1 cellular context compared by ENCODE assay signal in genomic region chr9:98091735-98092632, GRCh38.
TF ChIP-seq lines count a peak whose summit lies in the region.

No MANE protein-coding gene starts in this region.

TF ChIP-seq in WTC11, 78 proteins besides CTCF, POLR2A, EP300 and RAD21 (continued from another document):
- no peak for TF ChIP-seq ARID4B (CRISPR knock-in tag; IDR thresholded peaks at IDR 0.05; ENCODE audit: borderline replicate concordance)
- no peak for TF ChIP-seq ZNF138 (CRISPR knock-in tag; conservative IDR thresholded peaks at IDR 0.05)
- TF ChIP-seq PRRX2 (CRISPR knock-in tag; IDR thresholded peaks at IDR 0.05) = no peak
- TF ChIP-seq E2F1 (CRISPR knock-in tag; IDR thresholded peaks at IDR 0.05) = no peak
- no peak for TF ChIP-seq KAT7 (CRISPR knock-in tag; IDR thresholded peaks at IDR 0.05; ENCODE audit: borderline replicate concordance)
- TF ChIP-seq, protein P1, sequence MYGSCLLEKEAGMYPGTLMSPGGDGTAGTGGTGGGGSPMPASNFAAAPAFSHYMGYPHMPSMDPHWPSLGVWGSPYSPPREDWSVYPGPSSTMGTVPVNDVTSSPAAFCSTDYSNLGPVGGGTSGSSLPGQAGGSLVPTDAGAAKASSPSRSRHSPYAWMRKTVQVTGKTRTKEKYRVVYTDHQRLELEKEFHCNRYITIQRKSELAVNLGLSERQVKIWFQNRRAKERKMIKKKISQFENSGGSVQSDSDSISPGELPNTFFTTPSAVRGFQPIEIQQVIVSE (CRISPR knock-in tag; IDR thresholded peaks at IDR 0.05; ENCODE audit: borderline replicate concordance) = no peak
- TF ChIP-seq, protein P2, sequence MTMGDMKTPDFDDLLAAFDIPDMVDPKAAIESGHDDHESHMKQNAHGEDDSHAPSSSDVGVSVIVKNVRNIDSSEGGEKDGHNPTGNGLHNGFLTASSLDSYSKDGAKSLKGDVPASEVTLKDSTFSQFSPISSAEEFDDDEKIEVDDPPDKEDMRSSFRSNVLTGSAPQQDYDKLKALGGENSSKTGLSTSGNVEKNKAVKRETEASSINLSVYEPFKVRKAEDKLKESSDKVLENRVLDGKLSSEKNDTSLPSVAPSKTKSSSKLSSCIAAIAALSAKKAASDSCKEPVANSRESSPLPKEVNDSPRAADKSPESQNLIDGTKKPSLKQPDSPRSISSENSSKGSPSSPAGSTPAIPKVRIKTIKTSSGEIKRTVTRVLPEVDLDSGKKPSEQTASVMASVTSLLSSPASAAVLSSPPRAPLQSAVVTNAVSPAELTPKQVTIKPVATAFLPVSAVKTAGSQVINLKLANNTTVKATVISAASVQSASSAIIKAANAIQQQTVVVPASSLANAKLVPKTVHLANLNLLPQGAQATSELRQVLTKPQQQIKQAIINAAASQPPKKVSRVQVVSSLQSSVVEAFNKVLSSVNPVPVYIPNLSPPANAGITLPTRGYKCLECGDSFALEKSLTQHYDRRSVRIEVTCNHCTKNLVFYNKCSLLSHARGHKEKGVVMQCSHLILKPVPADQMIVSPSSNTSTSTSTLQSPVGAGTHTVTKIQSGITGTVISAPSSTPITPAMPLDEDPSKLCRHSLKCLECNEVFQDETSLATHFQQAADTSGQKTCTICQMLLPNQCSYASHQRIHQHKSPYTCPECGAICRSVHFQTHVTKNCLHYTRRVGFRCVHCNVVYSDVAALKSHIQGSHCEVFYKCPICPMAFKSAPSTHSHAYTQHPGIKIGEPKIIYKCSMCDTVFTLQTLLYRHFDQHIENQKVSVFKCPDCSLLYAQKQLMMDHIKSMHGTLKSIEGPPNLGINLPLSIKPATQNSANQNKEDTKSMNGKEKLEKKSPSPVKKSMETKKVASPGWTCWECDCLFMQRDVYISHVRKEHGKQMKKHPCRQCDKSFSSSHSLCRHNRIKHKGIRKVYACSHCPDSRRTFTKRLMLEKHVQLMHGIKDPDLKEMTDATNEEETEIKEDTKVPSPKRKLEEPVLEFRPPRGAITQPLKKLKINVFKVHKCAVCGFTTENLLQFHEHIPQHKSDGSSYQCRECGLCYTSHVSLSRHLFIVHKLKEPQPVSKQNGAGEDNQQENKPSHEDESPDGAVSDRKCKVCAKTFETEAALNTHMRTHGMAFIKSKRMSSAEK (CRISPR knock-in tag; IDR thresholded peaks at IDR 0.05; ENCODE audit: borderline replicate concordance) = no peak
- TF ChIP-seq, protein P3, sequence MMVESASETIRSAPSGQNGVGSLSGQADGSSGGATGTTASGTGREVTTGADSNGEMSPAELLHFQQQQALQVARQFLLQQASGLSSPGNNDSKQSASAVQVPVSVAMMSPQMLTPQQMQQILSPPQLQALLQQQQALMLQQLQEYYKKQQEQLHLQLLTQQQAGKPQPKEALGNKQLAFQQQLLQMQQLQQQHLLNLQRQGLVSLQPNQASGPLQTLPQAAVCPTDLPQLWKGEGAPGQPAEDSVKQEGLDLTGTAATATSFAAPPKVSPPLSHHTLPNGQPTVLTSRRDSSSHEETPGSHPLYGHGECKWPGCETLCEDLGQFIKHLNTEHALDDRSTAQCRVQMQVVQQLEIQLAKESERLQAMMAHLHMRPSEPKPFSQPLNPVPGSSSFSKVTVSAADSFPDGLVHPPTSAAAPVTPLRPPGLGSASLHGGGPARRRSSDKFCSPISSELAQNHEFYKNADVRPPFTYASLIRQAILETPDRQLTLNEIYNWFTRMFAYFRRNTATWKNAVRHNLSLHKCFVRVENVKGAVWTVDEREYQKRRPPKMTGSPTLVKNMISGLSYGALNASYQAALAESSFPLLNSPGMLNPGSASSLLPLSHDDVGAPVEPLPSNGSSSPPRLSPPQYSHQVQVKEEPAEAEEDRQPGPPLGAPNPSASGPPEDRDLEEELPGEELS (CRISPR knock-in tag; IDR thresholded peaks at IDR 0.05) = no peak
- TF ChIP-seq ZNF263 (CRISPR knock-in tag; IDR thresholded peaks at IDR 0.05; ENCODE audit: low read depth) = no peak
- TF ChIP-seq ESRRA (CRISPR knock-in tag; IDR thresholded peaks at IDR 0.05; ENCODE audit: borderline replicate concordance) = no peak
